Comparison of ENCODE assay signal across 9 cellular contexts in the genomic region with DNA sequence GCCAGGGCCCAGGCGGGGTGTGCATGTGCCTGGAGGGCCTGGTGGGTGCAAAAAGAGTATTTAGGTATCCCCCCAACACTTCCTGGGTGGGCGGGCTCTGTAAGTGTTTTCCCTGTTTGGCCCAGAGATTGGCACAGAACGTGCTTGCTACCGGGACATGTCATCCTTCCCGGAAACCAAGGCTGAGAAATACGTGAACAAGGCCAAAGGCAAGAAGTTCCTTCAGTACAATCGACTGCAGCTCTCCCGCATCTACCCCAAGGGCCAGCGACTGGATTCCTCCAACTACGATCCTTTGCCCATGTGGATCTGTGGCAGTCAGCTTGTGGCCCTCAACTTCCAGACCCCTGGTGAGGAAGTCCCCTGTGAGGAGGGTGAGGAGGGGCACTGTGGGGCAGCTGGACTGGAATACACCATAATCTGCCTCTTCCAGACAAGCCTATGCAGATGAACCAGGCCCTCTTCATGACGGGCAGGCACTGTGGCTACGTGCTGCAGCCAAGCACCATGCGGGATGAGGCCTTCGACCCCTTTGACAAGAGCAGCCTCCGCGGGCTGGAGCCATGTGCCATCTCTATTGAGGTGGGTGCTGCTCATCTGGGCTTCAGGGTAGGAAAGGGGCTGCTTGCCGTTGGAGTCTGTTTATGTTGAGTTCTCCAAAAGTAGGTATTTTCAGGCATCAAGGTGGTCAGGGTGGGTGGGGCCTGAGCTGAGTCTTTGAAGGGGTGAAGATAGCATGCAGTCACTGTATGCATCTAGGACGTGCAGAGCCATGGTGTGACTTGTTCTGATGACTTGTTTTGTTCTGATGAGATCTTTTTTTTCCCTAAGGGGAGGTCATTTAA. TPM values are rescaled to one million over a fixed set of nuclear protein-coding genes. Genes with fewer than 3 reads are reported as not detected.
DNase-seq lines count a peak whose midpoint lies in the region; ATAC-seq and TF ChIP-seq lines count a peak whose summit lies in the region.
"Had no signal": no experiment of that assay in that cellular context is flagged by ENCODE, and none has a peak within 500 bp of the region (broad histone marks: within the 10 kb centered on the region; RNA-seq: fewer than 3 reads in every experiment).

No MANE protein-coding gene starts in this region.

- peaks cover 68% of the 10 kb centered on the region for H3K36me3 Mint-ChIP-seq in endodermal cell (ENCODE audit: low read depth)
- H3K36me3 Mint-ChIP-seq in nephron progenitor cell (ENCODE audit: low read depth), result peaks cover 66% of the 10 kb centered on the region

- H3K27me3 Mint-ChIP-seq in endodermal cell (ENCODE audit: insufficient read depth), result no peaks in the 10 kb centered on the region
- H3K27me3 Mint-ChIP-seq in nephron progenitor cell (ENCODE audit: low read depth, poor library complexity), result no peaks in the 10 kb centered on the region

- intact Hi-C loops in aorta (cut with DNase I), result loop anchor here (1.0 to 10.0 kb wide), 3 partner anchors 167 to 242 kb away; no protein-coding TSS in a partner anchor

- H3K4me1 ChIP-seq in endodermal cell (ENCODE audit: control insufficient read depth, insufficient read depth, low read length), result peaks cover 12% of the 10 kb centered on the region
- H3K4me1 ChIP-seq in aorta (ENCODE audit: control insufficient read depth in 1 of 2, insufficient read depth in 2 of 2, low read length in 2 of 2), result peaks cover 5% of the 10 kb centered on the region in 2 donors

- H3K4me1 Mint-ChIP-seq in endodermal cell (peaks cover 2% of the 10 kb centered on the region), nephron progenitor cell (peaks cover 11% of the 10 kb centered on the region)

- no peak overlapping the region for H3K4me3 ChIP-seq in endodermal cell (ENCODE audit: low read length)
- H3K4me3 ChIP-seq in aorta (ENCODE audit: low read length in 2 of 2), result no peak overlapping the region
- H3K4me3 ChIP-seq: BLaER1 had no signal

- peak overlapping the region; percentile 64 for H3K27ac Mint-ChIP-seq in endodermal cell
- peak overlapping the region; percentile 77 for H3K27ac Mint-ChIP-seq in nephron progenitor cell

- H3K9me3 ChIP-seq in endodermal cell (ENCODE audit: control insufficient read depth, low read length) (no peaks in the 10 kb centered on the region), aorta (ENCODE audit: control insufficient read depth, low read length) (no peaks in the 10 kb centered on the region)
- H3K9me3 ChIP-seq: BLaER1 had no signal

- H3K9ac ChIP-seq in endodermal cell (ENCODE audit: extremely low read depth, low read length, poor library complexity, severe bottlenecking), result no peak overlapping the region
- H3K9ac ChIP-seq: BLaER1 had no signal

- 90 to 93% methylated on average over 13 to 18 of the region's 18 CpGs for WGBS in endodermal cell (ENCODE audit: insufficient coverage in 1 of 2, insufficient read length in 1 of 2), 2 experiments
- WGBS in aorta, 2 donors, result 52 to 58% methylated on average over 18 of the region's 18 CpGs

- H3K27ac ChIP-seq in endodermal cell (ENCODE audit: low read depth, low read length), result peak overlapping the region; percentile 51
- H3K27ac ChIP-seq in aorta (ENCODE audit: low read depth in 1 of 2, low read length in 2 of 2), result peak overlapping the region in 1 of 2 donors; percentile 35
- H3K27ac ChIP-seq: BLaER1 had no signal

- ATAC-seq in aorta (ENCODE audit: low FRiP score), result peak; percentile 5

- TF ChIP-seq CTCF in endodermal cell (conservative IDR thresholded peaks at IDR 0.05) (no peak), nephron progenitor cell (IDR thresholded peaks at IDR 0.05) (no peak)

- H3K36me3 ChIP-seq in endodermal cell (ENCODE audit: control insufficient read depth, insufficient read depth, low read length) (peaks cover 83% of the 10 kb centered on the region), aorta (ENCODE audit: control insufficient read depth in 1 of 2, insufficient read depth in 2 of 2, low read length in 1 of 2) (peaks cover 0 to 6% of the 10 kb centered on the region in 2 donors)

- H3K9me3 Mint-ChIP-seq in endodermal cell (no peaks in the 10 kb centered on the region), nephron progenitor cell (no peaks in the 10 kb centered on the region)

- peak; percentile 2 for DNase-seq in stimulated activated CD4-positive, alpha-beta T cell treated with anti-CD3 and anti-CD28 coated beads, Interleukin-15, amount 100 ng/mL, for 24 hours
- DNase-seq in stimulated activated CD4-positive, alpha-beta T cell treated with anti-CD3 and anti-CD28 coated beads, Interleukin-1b, Interleukin-23, amount 100 ng/mL, for 48 hours, result no peak
- DNase-seq in endodermal cell (peak; percentile 55), nephron progenitor cell (no peak), aorta (peak in 1 of 2 donors; percentile 74), DMS114 treated with DMSO at 0.1 percent for 48 hours (lab: John Stamatoyannopoulos, UW; ENCODE audit: unreplicated experiment) (no peak), kidney glomerular epithelial cell (lab: John Stamatoyannopoulos, UW) (no peak), SKM-1 (lab: John Stamatoyannopoulos, UW; ENCODE audit: unreplicated experiment) (no peak)

- no peaks in the 10 kb centered on the region for H3K27me3 ChIP-seq in endodermal cell (ENCODE audit: control insufficient read depth, insufficient read depth, low read length, poor library complexity, severe bottlenecking)
- H3K27me3 ChIP-seq in aorta (ENCODE audit: control insufficient read depth in 1 of 2, insufficient read depth in 2 of 2, low read length in 1 of 2), result no peaks in the 10 kb centered on the region

- H3K4me3 Mint-ChIP-seq in endodermal cell (no peak overlapping the region), nephron progenitor cell (no peak overlapping the region)

RNA-seq across cellular contexts. Expression of a gene that starts 35.2 kb away (rescaled TPM):
- total RNA-seq in endodermal cell (100 to 1,000 TPM; 227 to 257 TPM), aorta (100 to 1,000 TPM in 1 of 2 donors, 10 to 100 TPM in 1; 96.3 to 148 TPM)
- polyA plus RNA-seq in endodermal cell (2013, experiment 1 of 2), result 283 TPM
- polyA plus RNA-seq in endodermal cell (2013, experiment 2 of 2), result 237 TPM
- 10 to 100 TPM; 17.9 to 52.5 TPM for polyA plus RNA-seq in aorta

Comparison
In these comparisons a context has a peak if more than half of its experiments do, and no peak if none do; other contexts are left out.
1. DNase-seq: peak in stimulated activated CD4-positive, alpha-beta T cell treated with anti-CD3 and anti-CD28 coated beads, Interleukin-15, amount 100 ng/mL, for 24 hours (single experiment) and endodermal cell (single experiment); none in stimulated activated CD4-positive, alpha-beta T cell treated with anti-CD3 and anti-CD28 coated beads, Interleukin-1b, Interleukin-23, amount 100 ng/mL, for 48 hours (single experiment), nephron progenitor cell (single experiment), DMS114 treated with DMSO at 0.1 percent for 48 hours (single experiment), kidney glomerular epithelial cell (single experiment) and SKM-1 (single experiment).